In the genomic region with DNA sequence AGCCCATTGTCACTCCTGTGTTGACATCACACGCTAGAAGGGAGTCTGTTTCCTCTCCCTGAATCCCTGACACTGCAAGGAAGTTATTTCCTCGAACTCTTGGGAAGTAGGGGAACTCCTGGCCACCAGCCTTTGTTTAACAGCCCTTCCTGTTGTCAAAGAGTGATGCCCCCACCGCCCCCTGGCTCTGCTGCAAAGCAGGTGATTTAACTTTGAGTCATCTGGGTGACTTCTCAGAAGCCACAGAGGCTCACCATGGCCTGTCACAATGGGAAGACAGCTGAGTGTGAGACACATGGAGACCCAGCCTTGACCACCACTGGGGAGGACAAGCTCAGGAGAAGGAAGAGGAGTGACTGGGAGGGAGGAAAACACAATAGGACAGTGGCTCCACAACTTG, we compare ENCODE assay signal across 1 cellular context.
TF ChIP-seq lines count a peak whose summit lies in the region.

No MANE protein-coding gene starts in this region.

TF ChIP-seq in IMR-90, 13 proteins besides CTCF, POLR2A, EP300 and RAD21 (continued from another document):
- TF ChIP-seq, protein P1, sequence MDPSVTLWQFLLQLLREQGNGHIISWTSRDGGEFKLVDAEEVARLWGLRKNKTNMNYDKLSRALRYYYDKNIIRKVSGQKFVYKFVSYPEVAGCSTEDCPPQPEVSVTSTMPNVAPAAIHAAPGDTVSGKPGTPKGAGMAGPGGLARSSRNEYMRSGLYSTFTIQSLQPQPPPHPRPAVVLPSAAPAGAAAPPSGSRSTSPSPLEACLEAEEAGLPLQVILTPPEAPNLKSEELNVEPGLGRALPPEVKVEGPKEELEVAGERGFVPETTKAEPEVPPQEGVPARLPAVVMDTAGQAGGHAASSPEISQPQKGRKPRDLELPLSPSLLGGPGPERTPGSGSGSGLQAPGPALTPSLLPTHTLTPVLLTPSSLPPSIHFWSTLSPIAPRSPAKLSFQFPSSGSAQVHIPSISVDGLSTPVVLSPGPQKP (IDR thresholded peaks at IDR 0.05; ENCODE audit: borderline replicate concordance, low read depth, low read length): no peak
- TF ChIP-seq MAZ (IDR thresholded peaks at IDR 0.05; ENCODE audit: borderline replicate concordance, low read depth, low read length) (no peak), BHLHE40 (IDR thresholded peaks at IDR 0.05; ENCODE audit: low read depth, low read length) (no peak), RFX5 (IDR thresholded peaks at IDR 0.05; ENCODE audit: low read depth, low read length) (no peak), MAFK (IDR thresholded peaks at IDR 0.05; ENCODE audit: low read depth, low read length) (no peak), CEBPB (IDR thresholded peaks at IDR 0.05; ENCODE audit: low read depth, low read length) (no peak), CHD1 (IDR thresholded peaks at IDR 0.05; ENCODE audit: low read depth, low read length) (no peak)
